ENCODE assay signal across 1 cellular context in the genomic region with DNA sequence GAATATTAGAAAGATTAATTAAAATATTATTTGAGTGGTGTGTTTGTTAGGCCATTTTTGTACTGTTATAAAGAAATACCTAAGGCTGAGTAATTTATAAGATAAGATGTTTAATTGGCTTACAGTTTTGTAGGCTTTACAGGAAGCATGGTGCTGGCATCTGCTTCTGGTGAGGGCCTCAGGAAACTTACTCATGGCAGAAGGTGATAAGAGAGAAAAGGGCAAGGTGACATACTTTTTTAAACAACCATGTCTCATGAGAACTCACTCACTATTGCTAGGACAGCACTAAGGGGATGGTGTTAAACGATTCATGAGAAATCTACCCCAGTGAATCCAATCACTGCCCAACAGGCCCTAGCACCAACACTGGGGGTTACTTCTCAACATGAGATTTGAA.
TF ChIP-seq lines count a peak whose summit lies in the region.

No MANE protein-coding gene starts in this region.

TF ChIP-seq in K562, 482 proteins besides CTCF, POLR2A, EP300 and RAD21:
- TF ChIP-seq, protein P1, sequence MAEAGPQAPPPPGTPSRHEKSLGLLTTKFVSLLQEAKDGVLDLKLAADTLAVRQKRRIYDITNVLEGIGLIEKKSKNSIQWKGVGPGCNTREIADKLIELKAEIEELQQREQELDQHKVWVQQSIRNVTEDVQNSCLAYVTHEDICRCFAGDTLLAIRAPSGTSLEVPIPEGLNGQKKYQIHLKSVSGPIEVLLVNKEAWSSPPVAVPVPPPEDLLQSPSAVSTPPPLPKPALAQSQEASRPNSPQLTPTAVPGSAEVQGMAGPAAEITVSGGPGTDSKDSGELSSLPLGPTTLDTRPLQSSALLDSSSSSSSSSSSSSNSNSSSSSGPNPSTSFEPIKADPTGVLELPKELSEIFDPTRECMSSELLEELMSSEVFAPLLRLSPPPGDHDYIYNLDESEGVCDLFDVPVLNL (CRISPR knock-in tag; IDR thresholded peaks at IDR 0.05; ENCODE audit: low read depth) = no peak
- peak; percentile 46; the same call in 1 of the 2 replicates for TF ChIP-seq CBFA2T3 (IDR thresholded peaks at IDR 0.05)
- no peak for TF ChIP-seq HNRNPL (IDR thresholded peaks at IDR 0.05; ENCODE audit: low read depth, low read length)
